Comparison of ENCODE assay signal across 12 cellular contexts in the genomic region with DNA sequence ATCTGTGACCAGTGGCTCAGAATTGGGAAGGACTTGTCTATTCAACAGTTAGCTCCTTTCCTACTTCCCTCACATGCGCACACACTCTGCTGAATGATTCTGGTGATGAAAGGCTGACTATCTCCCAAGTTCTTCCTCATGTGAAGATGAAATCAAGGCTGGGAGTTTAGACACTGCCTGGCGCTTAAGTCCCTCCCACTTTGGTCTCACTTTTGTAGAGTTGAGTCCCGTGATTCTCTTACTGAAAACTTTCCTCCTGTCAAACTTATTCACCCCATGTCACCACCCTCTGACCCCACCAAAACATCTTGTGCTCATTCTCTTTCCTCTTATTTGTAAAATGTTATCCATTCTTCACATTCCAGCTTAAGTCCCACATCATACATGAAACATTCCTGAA.
"Had no signal": no experiment of that assay in that cellular context is flagged by ENCODE, and none has a peak within 500 bp of the region (broad histone marks: within the 10 kb centered on the region; RNA-seq: fewer than 3 reads in every experiment).

No MANE protein-coding gene starts in this region.

- DNase-seq: activated B cell treated with CpG ODN at 0.5 μM for 24 hours; activated CD4-positive, alpha-beta T cell treated with anti-CD3 and anti-CD28 coated beads, Interleukin-2, amount 50 U/mL, for 1 hour; activated naive CD4-positive, alpha-beta T cell treated with anti-CD3 and anti-CD28 coated beads, Interleukin-2, amount 10 ng/mL, durations not matched to agents 7 days and 5 days; activated T-cell treated with anti-CD3 and anti-CD28 coated beads for 4 hours; amniotic stem cell; effector memory CD8-positive, alpha-beta T cell; hypothalamus; sigmoid colon; stimulated activated CD4-positive, alpha-beta T cell treated with anti-CD3 and anti-CD28 coated beads, Interleukin-4, amount 100 ng/mL, for 1 hour; stomach; T-helper 2 cell had no signal

- ATAC-seq: activated T-helper 17 cell treated with anti-CD3 and anti-CD28 coated beads, Interleukin-2, amount 50 U/mL, for 72 hours; effector memory CD8-positive, alpha-beta T cell had no signal
